In the genomic region with DNA sequence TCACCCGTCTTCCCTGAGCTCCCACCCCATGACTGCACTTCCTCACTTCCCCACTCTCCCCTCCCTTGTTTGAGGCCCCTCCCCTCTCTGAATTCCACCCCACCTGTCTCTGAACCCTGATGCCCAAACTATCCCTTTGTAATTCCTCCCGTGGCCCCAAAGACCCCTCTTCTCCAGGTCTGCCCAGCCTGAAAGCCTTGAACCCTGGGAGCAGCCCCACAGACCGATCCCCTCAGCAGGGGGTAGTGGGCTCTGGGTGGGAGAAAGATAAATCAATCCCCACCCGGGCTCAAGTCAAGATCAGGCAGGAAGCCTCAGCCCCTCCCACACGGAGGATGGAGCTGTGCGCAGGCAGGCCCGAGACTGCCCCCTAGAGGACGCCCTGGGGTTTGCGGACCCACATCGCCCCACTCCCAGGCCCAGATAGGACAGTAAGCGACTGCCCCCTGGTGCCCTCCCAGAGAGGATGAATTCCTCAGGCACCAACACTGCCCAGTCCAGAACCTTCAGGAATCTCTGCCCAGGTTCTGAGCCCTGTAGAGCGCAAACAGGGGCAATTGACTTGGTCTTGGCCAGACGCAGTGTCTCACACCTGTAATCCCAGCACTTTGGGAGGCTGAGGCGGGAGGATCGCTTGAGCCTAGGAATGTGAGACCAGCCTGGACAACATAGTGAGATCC, we compare ENCODE assay signal across 8 cellular contexts. TPM values are rescaled to one million over a fixed set of nuclear protein-coding genes. Genes with fewer than 3 reads are reported as not detected.
DNase-seq lines count a peak whose midpoint lies in the region; ATAC-seq and TF ChIP-seq lines count a peak whose summit lies in the region.

No MANE protein-coding gene starts in this region.

- no peaks in the 10 kb centered on the region; the same call in 1 of the 2 replicates for H3K9me3 ChIP-seq in AG04450 (ENCODE audit: control insufficient read depth, insufficient read depth, low read length)

- no peak overlapping the region for H3K27ac ChIP-seq in AG04450 (ENCODE audit: low read depth, low read length)
- peak overlapping the region; percentile 41 for H3K27ac ChIP-seq in caudate nucleus (ENCODE audit: low read depth, low read length)

- CTCF ChIA-PET in AG04450 (lab: Charles Lee), result interaction anchor here (0.5 to 6.7 kb wide), 33 partner anchors 9 to 329 kb away, joined by 3 to 80 read pairs (median 4); a partner anchor contains a TSS

- POLR2A ChIA-PET in AG04450 (lab: Yijun Ruan, JAX), result interaction anchor here (0.6 to 1.4 kb wide), 5 partner anchors 11 to 138 kb away, joined by 3 to 6 read pairs (median 4); a partner anchor contains a TSS

- no peak overlapping the region for H3K4me3 ChIP-seq in AG04450 (ENCODE audit: low read depth, low read length)

- DNase-seq in AG04450 (ENCODE audit: low read depth, low spot score) (peak; percentile 84), NCI-H446 treated with DMSO at 0.1 percent for 48 hours (lab: John Stamatoyannopoulos, UW) (peak; percentile 38), caudate nucleus (lab: John Stamatoyannopoulos, UW) (peak; percentile 31 to 98 (median 91)), kidney glomerular epithelial cell (lab: John Stamatoyannopoulos, UW) (peak; percentile 86)
- DNase-seq in stimulated activated CD4-positive, alpha-beta T cell treated with anti-CD3 and anti-CD28 coated beads, Interleukin-2, amount 100 ng/mL, for 24 hours, result peak; percentile 98

- peak; percentile 47 for ATAC-seq in GM18907 (IDR thresholded peaks at IDR 0.05; ENCODE audit: unreplicated experiment)
- ATAC-seq in HG03432 (IDR thresholded peaks at IDR 0.05; ENCODE audit: unreplicated experiment), result peak; percentile 33
- ATAC-seq in activated CD4-positive, CD25-positive, alpha-beta regulatory T cell treated with anti-CD3 and anti-CD28 coated beads, Interleukin-2, amount 50 U/mL, for 24 hours, result peak; percentile 52 to 55

- no peaks in the 10 kb centered on the region for H3K27me3 ChIP-seq in AG04450 (ENCODE audit: control insufficient read depth, insufficient read depth, low read length)

- TF ChIP-seq CTCF in AG04450 (IDR thresholded peaks at IDR 0.05; ENCODE audit: low read depth, low read length), result peak; percentile 100

RNA-seq across cellular contexts. Expression of a gene that starts 11.7 kb away (rescaled TPM):
- polyA plus RNA-seq in AG04450 (2011; rRNA removed), result 290 and 526 TPM in 2 replicates
- polyA minus RNA-seq in AG04450 (2011; rRNA and poly(A)+ RNA removed), result 75.3 and 81.1 TPM in 2 replicates

RNA-seq across cellular contexts. Expression of a gene that starts 44.6 kb away (rescaled TPM):
- polyA plus RNA-seq in AG04450 (2011; rRNA removed), result 91.5 and 91.6 TPM in 2 replicates
- 117 and 129 TPM in 2 replicates for polyA minus RNA-seq in AG04450 (2011; rRNA and poly(A)+ RNA removed)

Comparison
In these comparisons a context has a peak if more than half of its experiments do, and no peak if none do; other contexts are left out.
1. DNase-seq: peak in every context shown above with its lines; median percentile 98 in stimulated activated CD4-positive, alpha-beta T cell treated with anti-CD3 and anti-CD28 coated beads, Interleukin-2, amount 100 ng/mL, for 24 hours; 91 in caudate nucleus; 86 in kidney glomerular epithelial cell; 84 in AG04450; 38 in NCI-H446 treated with DMSO at 0.1 percent for 48 hours.